In the genomic region with DNA sequence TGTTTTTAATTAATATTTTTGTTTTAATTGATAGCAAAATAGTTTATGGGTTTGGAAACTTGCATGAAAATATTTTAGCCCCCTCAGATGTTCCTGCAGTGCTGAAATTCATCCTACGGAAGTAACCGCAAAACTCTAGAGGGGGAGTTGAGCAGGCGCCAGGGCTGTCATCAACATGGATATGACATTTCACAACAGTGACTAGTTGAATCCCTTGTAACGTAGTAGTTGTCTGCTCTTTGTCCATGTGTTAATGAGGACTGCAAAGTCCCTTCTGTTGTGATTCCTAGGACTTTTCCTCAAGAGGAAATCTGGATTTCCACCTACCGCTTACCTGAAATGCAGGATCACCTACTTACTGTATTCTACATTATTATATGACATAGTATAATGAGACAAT, we compare ENCODE assay signal across 21 cellular contexts. TPM values are rescaled to one million over a fixed set of nuclear protein-coding genes. Genes with fewer than 3 reads are reported as not detected.
A peak's percentile ranks its signal among the peaks of the same experiment; 100 is the strongest.
DNase-seq lines count a peak whose midpoint lies in the region; ATAC-seq and TF ChIP-seq lines count a peak whose summit lies in the region.
"Had no signal": no experiment of that assay in that cellular context is flagged by ENCODE, and none has a peak within 500 bp of the region (broad histone marks: within the 10 kb centered on the region; RNA-seq: fewer than 3 reads in every experiment).

No MANE protein-coding gene starts in this region.

- H3K36me3 Mint-ChIP-seq in osteocyte (ENCODE audit: unreplicated experiment) (peaks cover 32% of the 10 kb centered on the region), GM23338 (ENCODE audit: low read depth) (peaks cover 3% of the 10 kb centered on the region)

- no peaks in the 10 kb centered on the region for H3K9me3 Mint-ChIP-seq in osteocyte (ENCODE audit: unreplicated experiment)
- no peaks in the 10 kb centered on the region for H3K9me3 Mint-ChIP-seq in GM23338
- H3K9me3 Mint-ChIP-seq: HFFc6 had no signal

- ATAC-seq in GM23338: no peak
- ATAC-seq: activated CD4-positive, alpha-beta T cell treated with anti-CD3 and anti-CD28 coated beads for 36 hours; left lobe of liver; SK-N-SH treated with all-trans-retinoic acid at 6 μM for 48 hours had no signal

- H3F3A ChIP-seq in GM23338 (replicated peaks; ENCODE audit: low read depth): no peaks in the 10 kb centered on the region

- no peaks in the 10 kb centered on the region for H3K27me3 ChIP-seq in Karpas-422 (ENCODE audit: low read length)
- H3K27me3 ChIP-seq in GM23338 (ENCODE audit: insufficient read depth): no peaks in the 10 kb centered on the region
- H3K27me3 ChIP-seq: MG63 had no signal

- H2AFZ ChIP-seq in Karpas-422 (ENCODE audit: low read length): no peak overlapping the region
- H2AFZ ChIP-seq in GM23338: no peak overlapping the region
- H2AFZ ChIP-seq: PC-9 had no signal

- H3K27ac Mint-ChIP-seq in osteocyte (ENCODE audit: unreplicated experiment) (peak overlapping the region; percentile 94), GM23338 (no peak overlapping the region)
- H3K27ac Mint-ChIP-seq: activated CD4-positive, alpha-beta T cell treated with anti-CD3 and anti-CD28 coated beads for 36 hours; endodermal cell had no signal

- H3K79me2 ChIP-seq in Karpas-422 (ENCODE audit: low read length) (no peaks in the 10 kb centered on the region), GM23338 (replicated peaks; ENCODE audit: insufficient read depth) (no peaks in the 10 kb centered on the region)

- H3K4me3 ChIP-seq in AG10803 (ENCODE audit: low read length) (no peak overlapping the region), Karpas-422 (ENCODE audit: low read length) (no peak overlapping the region), choroid plexus epithelial cell (ENCODE audit: low read depth, low read length) (no peak overlapping the region), GM23338 (no peak overlapping the region)
- H3K4me3 ChIP-seq: MG63, PC-9 had no signal

- H3K27me3 Mint-ChIP-seq in osteocyte (ENCODE audit: unreplicated experiment): no peaks in the 10 kb centered on the region
- peaks cover 1% of the 10 kb centered on the region for H3K27me3 Mint-ChIP-seq in GM23338 (ENCODE audit: insufficient read depth, low read depth, poor library complexity)
- H3K27me3 Mint-ChIP-seq: activated CD4-positive, alpha-beta T cell treated with anti-CD3 and anti-CD28 coated beads for 36 hours had no signal

- no peaks in the 10 kb centered on the region for H3K36me3 ChIP-seq in Karpas-422 (ENCODE audit: insufficient read depth, low read length)
- H3K36me3 ChIP-seq in GM23338 (ENCODE audit: insufficient read depth): no peaks in the 10 kb centered on the region

- H3K4me1 ChIP-seq in Karpas-422 (ENCODE audit: low read length) (peaks cover 19% of the 10 kb centered on the region), GM23338 (ENCODE audit: insufficient read depth) (no peaks in the 10 kb centered on the region; the same call in 1 of the 2 replicates)

- H3K9me3 ChIP-seq in Karpas-422 (ENCODE audit: low read length): no peaks in the 10 kb centered on the region
- H3K9me3 ChIP-seq: MG63 had no signal

- H3K27ac ChIP-seq in Karpas-422 (ENCODE audit: low read length) (no peak overlapping the region), GM23338 (ENCODE audit: low read depth) (no peak overlapping the region)
- H3K27ac ChIP-seq: PC-9 had no signal

- H4K20me1 ChIP-seq in Karpas-422 (ENCODE audit: insufficient read depth, low read depth, low read length) (no peaks in the 10 kb centered on the region), GM23338 (replicated peaks; ENCODE audit: insufficient read depth) (no peaks in the 10 kb centered on the region)

- H3K4me3 Mint-ChIP-seq in osteocyte (ENCODE audit: unreplicated experiment) (no peak overlapping the region), GM23338 (no peak overlapping the region)
- H3K4me3 Mint-ChIP-seq: activated CD4-positive, alpha-beta T cell treated with anti-CD3 and anti-CD28 coated beads for 36 hours; endodermal cell; HFFc6 had no signal

- in situ Hi-C loops in G401 (cut with HindIII; ENCODE audit: low sequenced_read_pairs): no loop called here

- peak overlapping the region; percentile 38 for H3K4me2 ChIP-seq in Karpas-422 (ENCODE audit: low read depth, low read length, poor library complexity, severe bottlenecking)
- no peak overlapping the region for H3K4me2 ChIP-seq in GM23338
- H3K4me2 ChIP-seq: PC-9 had no signal

- H3K4me1 Mint-ChIP-seq in osteocyte (ENCODE audit: unreplicated experiment) (peaks cover 82% of the 10 kb centered on the region), GM23338 (peaks cover 11% of the 10 kb centered on the region; the same call in 2 of the 3 replicates)

- H3K9ac ChIP-seq in Karpas-422 (ENCODE audit: low read length): no peak overlapping the region

- DNase-seq in AG10803 (ENCODE audit: low read depth): peak; percentile 48
- DNase-seq in Karpas-422: no peak
- DNase-seq in choroid plexus epithelial cell (ENCODE audit: low read depth): peak; percentile 42
- no peak for DNase-seq in osteocyte (ENCODE audit: extremely low spot score, unreplicated experiment)
- no peak for DNase-seq in GM23338 (ENCODE audit: low spot score)
- no peak for DNase-seq in NCI-H226
- no peak for DNase-seq in DMS53 (lab: John Stamatoyannopoulos, UW)
- DNase-seq in G401 (ENCODE audit: low spot score): no peak
- DNase-seq: activated CD4-positive, alpha-beta T cell treated with anti-CD3 and anti-CD28 coated beads for 36 hours; activated CD8-positive, alpha-beta memory T cell treated with anti-CD3 and anti-CD28 coated beads, Interleukin-2, amount 50 U/mL, for 4 hours; activated naive CD4-positive, alpha-beta T cell; anterior cingulate cortex; endodermal cell; foreskin fibroblast; HFFc6; MG63; NCI-H2029 treated with DMSO at 0.1 percent for 48 hours; NCI-H524 treated with DMSO at 0.1 percent for 48 hours; PC-9 had no signal

- H3K9me2 ChIP-seq in Karpas-422 (replicated peaks; ENCODE audit: insufficient read depth, low read length) (no peaks in the 10 kb centered on the region), GM23338 (ENCODE audit: insufficient read depth) (no peaks in the 10 kb centered on the region)

- TF ChIP-seq CTCF in AG10803 (conservative IDR thresholded peaks at IDR 0.05; ENCODE audit: low read length) (no peak), choroid plexus epithelial cell (conservative IDR thresholded peaks at IDR 0.05; ENCODE audit: low read depth, low read length) (no peak), osteocyte (IDR thresholded peaks at IDR 0.05) (no peak), GM23338 (conservative IDR thresholded peaks at IDR 0.05; ENCODE audit: low read depth in 2 of 2) (no peak)

TF ChIP-seq in GM23338, 12 proteins besides CTCF, POLR2A, EP300 and RAD21 (continues in another document):
- TF ChIP-seq NANOG (IDR thresholded peaks at IDR 0.05; ENCODE audit: borderline replicate concordance) (no peak), ZNF331 (CRISPR knock-in tag; IDR thresholded peaks at IDR 0.05; ENCODE audit: low read depth) (no peak), JUNB (IDR thresholded peaks at IDR 0.05; ENCODE audit: unreplicated experiment) (no peak), STAT1 (IDR thresholded peaks at IDR 0.05; ENCODE audit: unreplicated experiment) (no peak), ZNF114 (CRISPR knock-in tag; IDR thresholded peaks at IDR 0.05) (no peak), POLR2AphosphoS5 (IDR thresholded peaks at IDR 0.05; ENCODE audit: low read depth) (no peak), EZH2phosphoT487 (IDR thresholded peaks at IDR 0.05; ENCODE audit: unreplicated experiment) (no peak)
- TF ChIP-seq, protein P1, sequence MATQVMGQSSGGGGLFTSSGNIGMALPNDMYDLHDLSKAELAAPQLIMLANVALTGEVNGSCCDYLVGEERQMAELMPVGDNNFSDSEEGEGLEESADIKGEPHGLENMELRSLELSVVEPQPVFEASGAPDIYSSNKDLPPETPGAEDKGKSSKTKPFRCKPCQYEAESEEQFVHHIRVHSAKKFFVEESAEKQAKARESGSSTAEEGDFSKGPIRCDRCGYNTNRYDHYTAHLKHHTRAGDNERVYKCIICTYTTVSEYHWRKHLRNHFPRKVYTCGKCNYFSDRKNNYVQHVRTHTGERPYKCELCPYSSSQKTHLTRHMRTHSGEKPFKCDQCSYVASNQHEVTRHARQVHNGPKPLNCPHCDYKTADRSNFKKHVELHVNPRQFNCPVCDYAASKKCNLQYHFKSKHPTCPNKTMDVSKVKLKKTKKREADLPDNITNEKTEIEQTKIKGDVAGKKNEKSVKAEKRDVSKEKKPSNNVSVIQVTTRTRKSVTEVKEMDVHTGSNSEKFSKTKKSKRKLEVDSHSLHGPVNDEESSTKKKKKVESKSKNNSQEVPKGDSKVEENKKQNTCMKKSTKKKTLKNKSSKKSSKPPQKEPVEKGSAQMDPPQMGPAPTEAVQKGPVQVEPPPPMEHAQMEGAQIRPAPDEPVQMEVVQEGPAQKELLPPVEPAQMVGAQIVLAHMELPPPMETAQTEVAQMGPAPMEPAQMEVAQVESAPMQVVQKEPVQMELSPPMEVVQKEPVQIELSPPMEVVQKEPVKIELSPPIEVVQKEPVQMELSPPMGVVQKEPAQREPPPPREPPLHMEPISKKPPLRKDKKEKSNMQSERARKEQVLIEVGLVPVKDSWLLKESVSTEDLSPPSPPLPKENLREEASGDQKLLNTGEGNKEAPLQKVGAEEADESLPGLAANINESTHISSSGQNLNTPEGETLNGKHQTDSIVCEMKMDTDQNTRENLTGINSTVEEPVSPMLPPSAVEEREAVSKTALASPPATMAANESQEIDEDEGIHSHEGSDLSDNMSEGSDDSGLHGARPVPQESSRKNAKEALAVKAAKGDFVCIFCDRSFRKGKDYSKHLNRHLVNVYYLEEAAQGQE (IDR thresholded peaks at IDR 0.05; ENCODE audit: unreplicated experiment): no peak
- TF ChIP-seq, protein P2, sequence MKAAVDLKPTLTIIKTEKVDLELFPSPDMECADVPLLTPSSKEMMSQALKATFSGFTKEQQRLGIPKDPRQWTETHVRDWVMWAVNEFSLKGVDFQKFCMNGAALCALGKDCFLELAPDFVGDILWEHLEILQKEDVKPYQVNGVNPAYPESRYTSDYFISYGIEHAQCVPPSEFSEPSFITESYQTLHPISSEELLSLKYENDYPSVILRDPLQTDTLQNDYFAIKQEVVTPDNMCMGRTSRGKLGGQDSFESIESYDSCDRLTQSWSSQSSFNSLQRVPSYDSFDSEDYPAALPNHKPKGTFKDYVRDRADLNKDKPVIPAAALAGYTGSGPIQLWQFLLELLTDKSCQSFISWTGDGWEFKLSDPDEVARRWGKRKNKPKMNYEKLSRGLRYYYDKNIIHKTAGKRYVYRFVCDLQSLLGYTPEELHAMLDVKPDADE (IDR thresholded peaks at IDR 0.05): no peak

RNA-seq across cellular contexts. Expression of a gene that starts 40.4 kb away (rescaled TPM):
- 25.3 and 27.2 TPM in 2 replicates for total RNA-seq in Karpas-422 (2014; rRNA removed; shearing (Covaris generic); ENCODE audit: low replicate concordance)
- total RNA-seq in osteocyte: 84.7 and 87.4 TPM in 2 replicates
- total RNA-seq in GM23338 (2014; rRNA removed; shearing (Covaris generic)): 13.0 and 14.5 TPM in 2 replicates
- polyA plus RNA-seq in GM23338 (2016; fragmentation: Nextera tagmentation; extraction: Ambion mirVana): 31.1 and 33.4 TPM in 2 replicates
- 9.0 and 12.9 TPM in 2 replicates for total RNA-seq in G401 (2014; rRNA removed; shearing (Covaris generic))

Comparison
In these comparisons a context has a peak if more than half of its experiments do, and no peak if none do; other contexts are left out.
1. DNase-seq: peak in AG10803 (single experiment) and choroid plexus epithelial cell (single experiment); none in Karpas-422 (single experiment), osteocyte (single experiment), GM23338 (single experiment), NCI-H226 (single experiment), DMS53 (single experiment) and G401 (single experiment).